In genomic region chr19:6712231-6712630, GRCh38 we compare ENCODE assay signal across 23 cellular contexts. TPM values are rescaled to one million over a fixed set of nuclear protein-coding genes. Genes with fewer than 3 reads are reported as not detected.
DNase-seq lines count a peak whose midpoint lies in the region; ATAC-seq and TF ChIP-seq lines count a peak whose summit lies in the region.
"Had no signal": no experiment of that assay in that cellular context is flagged by ENCODE, and none has a peak within 500 bp of the region (broad histone marks: within the 10 kb centered on the region; RNA-seq: fewer than 3 reads in every experiment).

No MANE protein-coding gene starts in this region.

- no peak for TF ChIP-seq RAD21 in liver (IDR thresholded peaks at IDR 0.05)

- no peak overlapping the region for H3K27ac ChIP-seq in heart right ventricle
- no peak overlapping the region for H3K27ac ChIP-seq in liver (ENCODE audit: low read depth in 1 of 2, low read length in 2 of 2)
- H3K27ac ChIP-seq: A549, GM23248, Peyer's patch, SJCRH30 had no signal

- no peak overlapping the region for H3K4me3 ChIP-seq in heart right ventricle
- no peak overlapping the region for H3K4me3 ChIP-seq in liver (ENCODE audit: low read depth in 1 of 3, low read length in 3 of 3)
- H3K4me3 ChIP-seq: A549, GM23248, Peyer's patch, SJCRH30 had no signal

- H3K9me3 ChIP-seq in heart right ventricle: no peaks in the 10 kb centered on the region
- H3K9me3 ChIP-seq in T-helper 17 cell (ENCODE audit: control insufficient read depth, low read length, poor library complexity, severe bottlenecking): no peaks in the 10 kb centered on the region
- H3K9me3 ChIP-seq in liver (ENCODE audit: control insufficient read depth in 4 of 4, low read length in 3 of 4): no peaks in the 10 kb centered on the region
- H3K9me3 ChIP-seq: A549, Peyer's patch, SJCRH30 had no signal

- intact Hi-C loops in cardiac septum (cut with DNase I) (no loop called here), heart right ventricle (cut with DNase I) (no loop called here)

- TF ChIP-seq CTCF in heart right ventricle (IDR thresholded peaks at IDR 0.05): no peak
- TF ChIP-seq CTCF in liver (IDR thresholded peaks at IDR 0.05; ENCODE audit: low read depth, low read length, missing input control): no peak

- H3K36me3 ChIP-seq in heart right ventricle (peaks cover 0 to 4% (median 0%) of the 10 kb centered on the region in 9 donors), liver (ENCODE audit: control insufficient read depth in 4 of 4, insufficient read depth in 3 of 4, low read depth in 1 of 4, low read length in 3 of 4) (peaks cover 26 to 66% (median 56%) of the 10 kb centered on the region in 4 donors)
- H3K36me3 ChIP-seq: Peyer's patch, SJCRH30 had no signal

- no peak for ATAC-seq in heart right ventricle
- ATAC-seq in T-helper 17 cell: no peak
- ATAC-seq in stimulated activated effector memory CD8-positive, alpha-beta T cell treated with anti-CD3 and anti-CD28 coated beads, Interleukin-12 subunit alpha, Interleukin-12 subunit beta, amount 100 ng/mL, for 72 hours: peak; percentile 33
- ATAC-seq: A549 had no signal

- H3K9ac ChIP-seq in liver (ENCODE audit: low read depth in 1 of 2, low read length in 2 of 2): no peak overlapping the region
- H3K9ac ChIP-seq: GM23248 had no signal

- H3K36me3 Mint-ChIP-seq in T-helper 17 cell (ENCODE audit: low read depth): peaks cover 5% of the 10 kb centered on the region
- H3K36me3 Mint-ChIP-seq in stimulated activated effector memory CD8-positive, alpha-beta T cell treated with anti-CD3 and anti-CD28 coated beads, Interleukin-12 subunit alpha, Interleukin-12 subunit beta, amount 100 ng/mL, for 72 hours: peaks cover 8% of the 10 kb centered on the region

- peak; percentile 50 for DNase-seq in cardiac septum (ENCODE audit: low spot score)
- DNase-seq in heart right ventricle: no peak
- DNase-seq in T-helper 17 cell: no peak
- DNase-seq in stimulated activated effector memory CD8-positive, alpha-beta T cell treated with anti-CD3 and anti-CD28 coated beads, Interleukin-12 subunit alpha, Interleukin-12 subunit beta, amount 100 ng/mL, for 72 hours (ENCODE audit: low spot score in 2 of 2): no peak
- DNase-seq in NCI-H774 (lab: John Stamatoyannopoulos, UW): no peak
- no peak for DNase-seq in NCI-H524 treated with DMSO at 0.1 percent for 48 hours (lab: John Stamatoyannopoulos, UW)
- DNase-seq: DMS79, GM23248, H9, HFFc6, KG1, NCI-H1092 treated with DMSO at 0.1 percent for 48 hours, NCI-H1436 treated with DMSO at 0.1 percent for 48 hours, NCI-H1930, NCI-H2227 treated with DMSO at 0.1 percent for 48 hours, NCI-H510A, NCI-H82, Peyer's patch, SJCRH30 had no signal

- H3K27ac Mint-ChIP-seq in T-helper 17 cell: peak overlapping the region; percentile 60
- H3K27ac Mint-ChIP-seq in stimulated activated effector memory CD8-positive, alpha-beta T cell treated with anti-CD3 and anti-CD28 coated beads, Interleukin-12 subunit alpha, Interleukin-12 subunit beta, amount 100 ng/mL, for 72 hours: no peak overlapping the region
- H3K27ac Mint-ChIP-seq: B cell, H9, HFFc6 had no signal

- peaks cover 0 to 65% (median 42%) of the 10 kb centered on the region in 7 donors for H3K27me3 ChIP-seq in heart right ventricle
- H3K27me3 ChIP-seq in liver (ENCODE audit: control insufficient read depth in 4 of 4, insufficient read depth in 4 of 4, low read length in 3 of 4): no peaks in the 10 kb centered on the region
- H3K27me3 ChIP-seq: Peyer's patch, SJCRH30 had no signal

- H3K9me3 Mint-ChIP-seq in stimulated activated effector memory CD8-positive, alpha-beta T cell treated with anti-CD3 and anti-CD28 coated beads, Interleukin-12 subunit alpha, Interleukin-12 subunit beta, amount 100 ng/mL, for 72 hours: no peaks in the 10 kb centered on the region

- peaks cover 25% of the 10 kb centered on the region for H3K4me1 Mint-ChIP-seq in T-helper 17 cell
- peaks cover 27% of the 10 kb centered on the region for H3K4me1 Mint-ChIP-seq in stimulated activated effector memory CD8-positive, alpha-beta T cell treated with anti-CD3 and anti-CD28 coated beads, Interleukin-12 subunit alpha, Interleukin-12 subunit beta, amount 100 ng/mL, for 72 hours

- peaks cover 32% of the 10 kb centered on the region for H3K27me3 Mint-ChIP-seq in T-helper 17 cell

- no peaks in the 10 kb centered on the region for H3K4me1 ChIP-seq in heart right ventricle
- peaks cover 0 to 49% (median 25%) of the 10 kb centered on the region in 4 donors for H3K4me1 ChIP-seq in liver (ENCODE audit: control insufficient read depth in 4 of 4, insufficient read depth in 4 of 4, low read length in 3 of 4)
- H3K4me1 ChIP-seq: A549, Peyer's patch, SJCRH30 had no signal

- 88 to 91% methylated on average over 16 of the region's 16 CpGs for WGBS in heart right ventricle, 2 donors
- 64% methylated on average over 16 of the region's 16 CpGs for WGBS in liver

- H3K4me3 Mint-ChIP-seq in T-helper 17 cell: no peak overlapping the region
- H3K4me3 Mint-ChIP-seq in stimulated activated effector memory CD8-positive, alpha-beta T cell treated with anti-CD3 and anti-CD28 coated beads, Interleukin-12 subunit alpha, Interleukin-12 subunit beta, amount 100 ng/mL, for 72 hours: no peak overlapping the region
- H3K4me3 Mint-ChIP-seq: B cell, HFFc6 had no signal

TF ChIP-seq in liver, 16 proteins besides CTCF, POLR2A, EP300 and RAD21:
- TF ChIP-seq FOXA1 (IDR thresholded peaks at IDR 0.05): no peak
- no peak for TF ChIP-seq TAF1 (conservative IDR thresholded peaks at IDR 0.05)
- no peak for TF ChIP-seq MAX (IDR thresholded peaks at IDR 0.05)
- TF ChIP-seq HNF4A (conservative IDR thresholded peaks at IDR 0.05): no peak
- TF ChIP-seq EGR1 (IDR thresholded peaks at IDR 0.05; ENCODE audit: low read depth in 2 of 2): no peak
- peak; percentile 9 for TF ChIP-seq NR2F2 (IDR thresholded peaks at IDR 0.05)
- no peak for TF ChIP-seq SP1 (IDR thresholded peaks at IDR 0.05)

RNA-seq across cellular contexts. Expression of gene C3, which starts 8.2 kb away (rescaled TPM):
- total RNA-seq in cardiac septum (50.6 TPM), heart right ventricle (100 to 1,000 TPM in 5 of 10 donors, 10 to 100 TPM in 5; 23.0 to 438 (median 111) TPM), T-helper 17 cell (under 1 TPM in 1 of 2 donors, not detected in 1; 0.35 TPM), liver (1,000 to 10,000 TPM; 4,543 to 9,349 TPM)
- polyA plus RNA-seq in heart right ventricle (100 to 1,000 TPM; 275 to 475 TPM), liver (1,000 to 10,000 TPM; 7,734 to 8,295 TPM)
- total RNA-seq: SJCRH30 had no signal

RNA-seq across cellular contexts. Expression of gene GPR108, which starts 25.1 kb away (rescaled TPM):
- 22.5 TPM for total RNA-seq in cardiac septum
- 10 to 100 TPM; 20.4 to 33.6 (median 21.5) TPM for total RNA-seq in heart right ventricle
- 10 to 100 TPM; 43.1 to 62.0 TPM for polyA plus RNA-seq in heart right ventricle
- total RNA-seq in T-helper 17 cell: 10 to 100 TPM; 53.4 to 55.5 TPM
- 10 to 100 TPM; 17.2 to 28.9 TPM for total RNA-seq in liver
- 10 to 100 TPM; 32.0 to 34.2 TPM for polyA plus RNA-seq in liver

RNA-seq across cellular contexts. Expression of gene TRIP10, which starts 27.2 kb away (rescaled TPM):
- 86.1 TPM for total RNA-seq in cardiac septum
- 100 to 1,000 TPM in 1 of 10 donors, 10 to 100 TPM in 9; 60.6 to 152 (median 73.5) TPM for total RNA-seq in heart right ventricle
- 100 to 1,000 TPM in 1 of 2 donors, 10 to 100 TPM in 1; 93.7 to 314 TPM for polyA plus RNA-seq in heart right ventricle
- 1 to 10 TPM in 1 of 2 donors, under 1 TPM in 1; 0.92 to 3.3 TPM for total RNA-seq in T-helper 17 cell
- 1 to 10 TPM; 6.1 to 9.9 TPM for total RNA-seq in liver
- polyA plus RNA-seq in liver: 1 to 10 TPM; 3.4 to 8.7 TPM

RNA-seq across cellular contexts. Expression of gene TNFSF14, which starts 42.3 kb away (rescaled TPM):
- 0.35 TPM for total RNA-seq in cardiac septum
- 1 to 10 TPM in 2 of 10 donors, under 1 TPM in 7, not detected in 1; 0.06 to 1.9 (median 0.42) TPM for total RNA-seq in heart right ventricle
- polyA plus RNA-seq in heart right ventricle: under 1 TPM; 0.23 to 0.51 TPM
- total RNA-seq in T-helper 17 cell: 1 to 10 TPM; 5.0 to 5.6 TPM
- 10 to 100 TPM; 10.1 to 75.6 TPM for total RNA-seq in liver
- polyA plus RNA-seq in liver: 10 to 100 TPM in 1 of 2 donors, 1 to 10 TPM in 1; 6.5 to 14.7 TPM
- total RNA-seq: GM23248, H9, HFFc6, OCI-LY7, SJCRH30 had no signal
- polyA plus RNA-seq: GM23248 had no signal

RNA-seq across cellular contexts. Expression of gene SH2D3A, which starts 55.0 kb away (rescaled TPM):
- total RNA-seq in cardiac septum (0.40 TPM), heart right ventricle (under 1 TPM in 5 of 10 donors, not detected in 5; 0.16 to 0.79 (median 0.36) TPM), T-helper 17 cell (10 to 100 TPM; 43.8 to 50.3 TPM), liver (1 to 10 TPM in 1 of 2 donors, under 1 TPM in 1; 0.23 to 1.0 TPM)
- polyA plus RNA-seq in heart right ventricle (under 1 TPM; 0.17 to 0.37 TPM), liver (1 to 10 TPM in 1 of 2 donors, under 1 TPM in 1; 0.54 to 1.0 TPM)
- total RNA-seq: GM23248, HFFc6, SJCRH30 had no signal
- polyA plus RNA-seq: GM23248 had no signal

Comparison
In these comparisons a context has a peak if more than half of its experiments do, and no peak if none do; other contexts are left out.
1. RNA of gene C3, which starts 8.2 kb away (total RNA-seq): 4,543 to 9,349 TPM in liver, 23.0 to 438 TPM in heart right ventricle and 50.6 TPM in cardiac septum (single experiment); 0.35 TPM in T-helper 17 cell; every median in the first group is over 10 times any median in the second.